Comparison of ENCODE assay signal across 24 cellular contexts in the genomic region with DNA sequence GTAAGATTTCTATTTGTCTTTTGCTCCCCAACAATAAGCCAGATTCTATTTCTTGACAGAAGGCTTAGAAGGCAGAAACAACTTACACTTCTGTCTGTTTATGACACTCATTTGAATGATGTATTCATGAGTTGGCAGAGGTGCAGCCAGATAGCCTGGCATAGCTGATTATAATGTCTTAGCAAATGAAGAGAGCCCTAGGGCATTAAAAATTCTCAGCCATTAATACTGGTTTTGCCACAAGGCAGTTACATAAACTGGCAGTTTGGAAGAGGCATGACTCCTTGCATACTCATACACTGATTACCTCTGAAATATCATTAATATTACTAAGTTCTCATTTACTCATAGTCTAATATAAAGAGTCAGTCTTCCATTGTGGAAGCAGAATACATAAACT.
"Had no signal": no experiment of that assay in that cellular context is flagged by ENCODE, and none has a peak within 500 bp of the region (broad histone marks: within the 10 kb centered on the region; RNA-seq: fewer than 3 reads in every experiment).

No MANE protein-coding gene starts in this region.

- H3K36me3 ChIP-seq: colonic mucosa, esophagus squamous epithelium, gastroesophageal sphincter, thyroid gland, upper lobe of right lung had no signal

- DNase-seq: activated CD4-positive, alpha-beta T cell treated with anti-CD3 and anti-CD28 coated beads for 1 hour; activated CD4-positive, alpha-beta T cell treated with anti-CD3 and anti-CD28 coated beads, Interleukin-2, amount 50 U/mL, for 1 hour; activated CD8-positive, alpha-beta T cell treated with anti-CD3 and anti-CD28 coated beads, Interleukin-2, amount 10 ng/mL, durations not matched to agents 7 days and 5 days; activated gamma-delta T cell; activated naive CD4-positive, alpha-beta T cell treated with anti-CD3 and anti-CD28 coated beads, Interleukin-2, amount 50 U/mL, for 16 hours; anterior cingulate cortex; central memory CD4-positive, alpha-beta T cell; colonic mucosa; dorsolateral prefrontal cortex; effector memory CD8-positive, alpha-beta T cell; esophagus squamous epithelium; head of caudate nucleus; hypothalamus; left cardiac atrium; mesenchymal stem cell; mucosa of descending colon; nephron progenitor cell; nucleus accumbens; right cardiac atrium; substantia nigra; thyroid gland; upper lobe of right lung had no signal

- H3K4me1 ChIP-seq: colonic mucosa, esophagus squamous epithelium, gastroesophageal sphincter, parathyroid adenoma, thyroid gland, upper lobe of right lung had no signal

- H3K27ac ChIP-seq: colonic mucosa, dorsolateral prefrontal cortex, esophagus squamous epithelium, gastroesophageal sphincter, parathyroid adenoma, thyroid gland, upper lobe of right lung had no signal

- H3K9me3 ChIP-seq: colonic mucosa, thyroid gland, upper lobe of right lung had no signal

- H3K27me3 ChIP-seq: colonic mucosa, dorsolateral prefrontal cortex, esophagus squamous epithelium, gastroesophageal sphincter, thyroid gland, upper lobe of right lung had no signal

- ATAC-seq: activated CD8-positive, alpha-beta T cell treated with anti-CD3 and anti-CD28 coated beads, Interleukin-2, amount 10 ng/mL, durations not matched to agents 7 days and 5 days; effector memory CD8-positive, alpha-beta T cell; gastroesophageal sphincter; left cardiac atrium; mucosa of descending colon; right cardiac atrium; upper lobe of right lung had no signal

- H3K4me3 ChIP-seq: colonic mucosa, dorsolateral prefrontal cortex, esophagus squamous epithelium, gastroesophageal sphincter, mucosa of descending colon, thyroid gland, upper lobe of right lung had no signal
